In the genomic region with DNA sequence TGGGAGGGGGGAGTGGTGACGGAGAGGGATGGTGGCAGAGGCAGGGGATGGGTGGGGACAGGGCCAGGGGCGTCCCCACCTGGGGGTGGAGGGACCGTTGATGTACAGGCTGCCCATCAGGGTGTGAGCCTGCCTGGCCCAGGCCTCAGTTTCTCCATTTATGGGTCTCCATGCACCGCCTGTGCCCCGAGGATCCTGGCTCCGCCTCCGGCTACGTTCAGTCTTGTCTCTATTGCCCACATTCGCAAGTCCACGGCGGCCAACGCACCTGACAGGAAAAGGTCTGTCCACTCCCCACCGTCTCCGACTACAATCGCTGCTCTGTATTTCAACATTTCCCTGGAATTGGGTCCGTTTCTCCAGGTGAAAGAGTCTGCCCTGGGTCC, we compare ENCODE assay signal across 27 cellular contexts.
A peak's percentile ranks its signal among the peaks of the same experiment; 100 is the strongest.
DNase-seq lines count a peak whose midpoint lies in the region; ATAC-seq and TF ChIP-seq lines count a peak whose summit lies in the region.
"Had no signal": no experiment of that assay in that cellular context is flagged by ENCODE, and none has a peak within 500 bp of the region (broad histone marks: within the 10 kb centered on the region; RNA-seq: fewer than 3 reads in every experiment).

No MANE protein-coding gene starts in this region.

- H3K4me3 Mint-ChIP-seq in stimulated activated memory B cell treated with anti-CD40 and anti-IgM and Interleukin-4, amounts not matched to agents 10 μg/mL and 1 μg/mL and 100 μg/mL, for 72 hours, result no peak overlapping the region
- H3K4me3 Mint-ChIP-seq: activated CD8-positive, alpha-beta T cell treated with anti-CD3 and anti-CD28 coated beads, Interleukin-2, amount 10 ng/mL, durations not matched to agents 7 days and 5 days; endodermal cell; natural killer cell; stimulated activated naive CD8-positive, alpha-beta T cell treated with anti-CD3 and anti-CD28 coated beads, Interleukin-15, Interleukin-2, amounts not matched to agents 100 ng/mL and 50 ng/mL, for 24 hours had no signal

- H3K9me3 ChIP-seq in BE2C (no peaks in the 10 kb centered on the region), RWPE2 (ENCODE audit: severe bottlenecking) (no peaks in the 10 kb centered on the region), left lung (no peaks in the 10 kb centered on the region)
- H3K9me3 ChIP-seq: mucosa of descending colon, ovary, Peyer's patch, SJCRH30, thoracic aorta had no signal

- no peaks in the 10 kb centered on the region for H3K36me3 Mint-ChIP-seq in stimulated activated memory B cell treated with anti-CD40 and anti-IgM and Interleukin-4, amounts not matched to agents 10 μg/mL and 1 μg/mL and 100 μg/mL, for 72 hours
- H3K36me3 Mint-ChIP-seq: natural killer cell had no signal

- H3K27me3 ChIP-seq in BE2C (peaks cover 22% of the 10 kb centered on the region), RWPE2 (ENCODE audit: insufficient read depth, poor library complexity, severe bottlenecking) (peaks cover 6% of the 10 kb centered on the region), left lung (peaks cover 0 to 47% of the 10 kb centered on the region in 2 donors)
- H3K27me3 ChIP-seq: ovary, Peyer's patch, SJCRH30 had no signal

- H3K4me1 ChIP-seq in BE2C (no peaks in the 10 kb centered on the region), RWPE2 (ENCODE audit: insufficient read depth, poor library complexity, severe bottlenecking) (no peaks in the 10 kb centered on the region), left lung (no peaks in the 10 kb centered on the region)
- H3K4me1 ChIP-seq: Peyer's patch had no signal

- no peak overlapping the region for H3K4me3 ChIP-seq in BE2C (ENCODE audit: low read depth, low read length)
- no peak overlapping the region for H3K4me3 ChIP-seq in RWPE2 (ENCODE audit: severe bottlenecking)
- H3K4me3 ChIP-seq in left lung, result no peak overlapping the region
- H3K4me3 ChIP-seq: mucosa of descending colon, ovary, Peyer's patch, SJCRH30, smooth muscle cell, thoracic aorta had no signal

- no peaks in the 10 kb centered on the region for H3K4me1 Mint-ChIP-seq in stimulated activated memory B cell treated with anti-CD40 and anti-IgM and Interleukin-4, amounts not matched to agents 10 μg/mL and 1 μg/mL and 100 μg/mL, for 72 hours
- H3K4me1 Mint-ChIP-seq: endodermal cell, natural killer cell had no signal

- H3K36me3 ChIP-seq in BE2C (no peaks in the 10 kb centered on the region), RWPE2 (ENCODE audit: low read depth) (no peaks in the 10 kb centered on the region), left lung (no peaks in the 10 kb centered on the region)
- H3K36me3 ChIP-seq: ovary, Peyer's patch, SJCRH30, thoracic aorta had no signal

- intact Hi-C loops in left lung (cut with DNase I), result no loop called here

- H3K27me3 Mint-ChIP-seq in stimulated activated memory B cell treated with anti-CD40 and anti-IgM and Interleukin-4, amounts not matched to agents 10 μg/mL and 1 μg/mL and 100 μg/mL, for 72 hours, result peaks cover 3% of the 10 kb centered on the region
- H3K27me3 Mint-ChIP-seq: stimulated activated naive CD8-positive, alpha-beta T cell treated with anti-CD3 and anti-CD28 coated beads, Interleukin-15, Interleukin-2, amounts not matched to agents 100 ng/mL and 50 ng/mL, for 24 hours had no signal

- H3K27ac Mint-ChIP-seq in stimulated activated memory B cell treated with anti-CD40 and anti-IgM and Interleukin-4, amounts not matched to agents 10 μg/mL and 1 μg/mL and 100 μg/mL, for 72 hours, result no peak overlapping the region
- H3K27ac Mint-ChIP-seq: activated CD8-positive, alpha-beta T cell treated with anti-CD3 and anti-CD28 coated beads, Interleukin-2, amount 10 ng/mL, durations not matched to agents 7 days and 5 days; activated T-helper 2 cell treated with anti-CD3 and anti-CD28 coated beads, Interferon-gamma antibody, Interleukin-2, Interleukin-4, amounts not matched to agents 10 μg/mL and 5 μg/mL and 100 μg/mL, durations not matched to agents 14 hours and 24 hours and 36 hours; endodermal cell; natural killer cell; stimulated activated naive CD8-positive, alpha-beta T cell treated with anti-CD3 and anti-CD28 coated beads, Interleukin-15, Interleukin-2, amounts not matched to agents 100 ng/mL and 50 ng/mL, for 24 hours had no signal

- DNase-seq in BE2C (peak; percentile 8), RWPE2 (ENCODE audit: low spot score) (peak; percentile 69), left lung (peak; percentile 9 to 67), SHP77 (lab: John Stamatoyannopoulos, UW) (no peak)
- DNase-seq: activated CD4-positive, alpha-beta T cell treated with anti-CD3 and anti-CD28 coated beads for 4 hours; activated CD8-positive, alpha-beta T cell treated with anti-CD3 and anti-CD28 coated beads, Interleukin-2, amount 10 ng/mL, durations not matched to agents 7 days and 5 days; C1 segment of cervical spinal cord; caudate nucleus; glutamatergic neuron; HCEC 1CT; NCI-H146; NCI-H2107; stimulated activated CD4-positive, alpha-beta T cell treated with anti-CD3 and anti-CD28 coated beads, Interleukin-1b, Interleukin-23, amount 100 ng/mL, for 48 hours; SW 1271 had no signal

- ATAC-seq in RWPE2 (ENCODE audit: low read depth) (no peak), left lung (no peak), HG03095 (IDR thresholded peaks at IDR 0.05; ENCODE audit: unreplicated experiment) (no peak), GM21737 (IDR thresholded peaks at IDR 0.05; ENCODE audit: unreplicated experiment) (no peak)
- ATAC-seq in stimulated activated memory B cell treated with anti-CD40 and anti-IgM and Interleukin-4, amounts not matched to agents 10 μg/mL and 1 μg/mL and 100 μg/mL, for 72 hours, result peak; percentile 29
- ATAC-seq: activated CD8-positive, alpha-beta T cell treated with anti-CD3 and anti-CD28 coated beads, Interleukin-2, amount 10 ng/mL, durations not matched to agents 7 days and 5 days; mucosa of descending colon; natural killer cell had no signal

- TF ChIP-seq CTCF in BE2C (IDR thresholded peaks at IDR 0.05; ENCODE audit: low read depth, low read length), result no peak
- no peak for TF ChIP-seq CTCF in RWPE2 (IDR thresholded peaks at IDR 0.05; ENCODE audit: poor library complexity, severe bottlenecking)
- TF ChIP-seq CTCF in left lung (IDR thresholded peaks at IDR 0.05), result no peak

- H3K27ac ChIP-seq in RWPE2 (ENCODE audit: poor library complexity, severe bottlenecking), result no peak overlapping the region
- no peak overlapping the region for H3K27ac ChIP-seq in left lung
- H3K27ac ChIP-seq: ovary, Peyer's patch, SJCRH30, thoracic aorta had no signal

- H3K9me3 Mint-ChIP-seq in stimulated activated memory B cell treated with anti-CD40 and anti-IgM and Interleukin-4, amounts not matched to agents 10 μg/mL and 1 μg/mL and 100 μg/mL, for 72 hours, result no peaks in the 10 kb centered on the region
- H3K9me3 Mint-ChIP-seq: activated T-helper 2 cell treated with anti-CD3 and anti-CD28 coated beads, Interferon-gamma antibody, Interleukin-2, Interleukin-4, amounts not matched to agents 10 μg/mL and 5 μg/mL and 100 μg/mL, durations not matched to agents 14 hours and 24 hours and 36 hours; endodermal cell; natural killer cell; stimulated activated naive CD8-positive, alpha-beta T cell treated with anti-CD3 and anti-CD28 coated beads, Interleukin-15, Interleukin-2, amounts not matched to agents 100 ng/mL and 50 ng/mL, for 24 hours had no signal

Comparison
In these comparisons a context has a peak if more than half of its experiments do, and no peak if none do; other contexts are left out.
1. DNase-seq: peak in BE2C (single experiment), RWPE2 (single experiment) and left lung (2 of 2); none in SHP77 (0 of 2).